Comparison of ENCODE assay signal across 8 cellular contexts in genomic region chr6:163416640-163417253, GRCh38. TPM values are rescaled to one million over a fixed set of nuclear protein-coding genes. Genes with fewer than 3 reads are reported as not detected.
DNase-seq lines count a peak whose midpoint lies in the region; TF ChIP-seq lines count a peak whose summit lies in the region.

No MANE protein-coding gene starts in this region.

- H3K4me1 ChIP-seq in adipocyte (ENCODE audit: control insufficient read depth, insufficient read depth, low read length) (peaks cover 26% of the 10 kb centered on the region), left ventricle myocardium inferior (peaks cover 80% of the 10 kb centered on the region)

- H3K9me3 ChIP-seq in adipocyte (ENCODE audit: control insufficient read depth, low read length), result no peaks in the 10 kb centered on the region
- no peaks in the 10 kb centered on the region for H3K9me3 ChIP-seq in left ventricle myocardium inferior (replicated peaks)

- H3K27ac ChIP-seq in left ventricle myocardium inferior (replicated peaks), result peak overlapping the region; percentile 99

- intact Hi-C loops in left ventricle myocardium inferior (cut with micrococcal nuclease), result loop anchor here (5.0 kb wide), 1 partner anchor 234 kb away; no protein-coding TSS in a partner anchor
- intact Hi-C loops in posterior vena cava (cut with DNase I), result loop anchor here in 1 of 2 donors (5.0 to 10.0 kb wide), 2 partner anchors 668 to 1214 kb away; no protein-coding TSS in a partner anchor

- TF ChIP-seq CTCF in GM12865 (IDR thresholded peaks at IDR 0.05; ENCODE audit: insufficient read depth, low read depth, low read length, missing control alignments), result peak; percentile 44
- TF ChIP-seq CTCF in left ventricle myocardium inferior (IDR thresholded peaks at IDR 0.05; ENCODE audit: borderline replicate concordance), result peak; percentile 74

- no peaks in the 10 kb centered on the region for H3K27me3 ChIP-seq in adipocyte (replicated peaks; ENCODE audit: control insufficient read depth, insufficient read depth, low read length)
- H3K27me3 ChIP-seq in left ventricle myocardium inferior (ENCODE audit: low read depth), result no peaks in the 10 kb centered on the region

- H3K9ac ChIP-seq in adipocyte (ENCODE audit: low read length), result peak overlapping the region; percentile 99

- H3K36me3 ChIP-seq in adipocyte (ENCODE audit: control insufficient read depth, insufficient read depth, low read length, severe bottlenecking) (no peaks in the 10 kb centered on the region), left ventricle myocardium inferior (no peaks in the 10 kb centered on the region)

- peak; percentile 65 for DNase-seq in AG08396 (ENCODE audit: low spot score)
- DNase-seq in GM12865 (ENCODE audit: low read depth), result peak; percentile 57
- DNase-seq in NCI-H748 treated with DMSO at 0.1 percent for 48 hours (lab: John Stamatoyannopoulos, UW), result peak; percentile 30
- DNase-seq in adipocyte (ENCODE audit: low read depth), result peak; percentile 94
- DNase-seq in left ventricle myocardium inferior, result no peak
- DNase-seq in pulmonary artery endothelial cell (ENCODE audit: low read depth, low spot score), result peak; percentile 72
- DNase-seq in posterior vena cava (ENCODE audit: low spot score), result no peak
- no peak for DNase-seq in DMS79 treated with DMSO at 0.1 percent for 48 hours (lab: John Stamatoyannopoulos, UW)

- peak overlapping the region; percentile 96 for H3K4me3 ChIP-seq in GM12865 (ENCODE audit: low read depth, low read length)
- peak overlapping the region; percentile 95 for H3K4me3 ChIP-seq in adipocyte (ENCODE audit: low read length)
- peak overlapping the region; percentile 91 for H3K4me3 ChIP-seq in left ventricle myocardium inferior

RNA-seq across cellular contexts. Expression of gene QKI, which starts 2.2 kb away (rescaled TPM):
- total RNA-seq in left ventricle myocardium inferior (449 TPM), pulmonary artery endothelial cell (195 and 265 TPM in 2 replicates), posterior vena cava (100 to 1,000 TPM; 116 to 138 TPM)

Comparison
In these comparisons a context has a peak if more than half of its experiments do, and no peak if none do; other contexts are left out.
1. DNase-seq: peak in AG08396 (single experiment), GM12865 (single experiment), NCI-H748 treated with DMSO at 0.1 percent for 48 hours (single experiment), adipocyte (single experiment) and pulmonary artery endothelial cell (single experiment); none in left ventricle myocardium inferior (single experiment), posterior vena cava (single experiment) and DMS79 treated with DMSO at 0.1 percent for 48 hours (single experiment).
2. Peak in every context shown above with its lines, with median percentiles within 50 percentile points of each other: H3K4me3 ChIP-seq.